ENCODE assay signal across 1 cellular context in the genomic region with DNA sequence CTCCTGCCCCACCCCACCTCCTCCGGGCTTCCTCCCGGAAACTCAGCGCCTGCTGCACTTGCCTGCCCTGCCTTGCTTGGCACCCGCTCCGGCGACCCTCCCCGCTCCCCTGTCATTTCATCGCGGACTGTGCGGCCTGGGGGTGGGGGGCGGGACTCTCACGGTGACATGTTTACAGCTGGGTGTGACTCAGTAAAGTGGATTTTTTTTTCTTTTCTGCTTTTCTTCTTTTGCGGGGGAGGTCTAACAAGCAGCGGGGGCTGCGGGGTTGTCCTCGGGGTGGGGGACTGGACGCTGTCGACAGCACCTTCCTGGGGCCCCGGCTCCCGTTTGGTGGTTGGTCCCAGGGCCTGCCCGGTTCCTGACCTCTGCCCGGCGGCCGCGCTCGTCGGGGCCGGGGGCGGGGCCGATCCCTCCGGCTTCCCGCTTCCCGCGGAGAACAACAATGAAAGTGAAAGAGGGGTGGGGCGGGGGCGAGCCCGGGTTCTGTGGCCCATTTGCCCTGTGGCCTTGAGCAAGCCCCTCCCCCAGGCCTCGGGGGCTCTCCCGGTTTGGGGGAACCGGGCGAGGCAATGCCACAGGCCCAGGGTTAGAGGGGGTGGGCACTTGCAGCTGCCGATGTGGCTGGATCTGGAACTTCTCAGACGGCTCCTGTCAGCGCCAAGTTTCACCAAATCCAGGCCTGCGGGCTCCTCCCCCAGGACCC.
TF ChIP-seq lines count a peak whose summit lies in the region.

No MANE protein-coding gene starts in this region.

TF ChIP-seq in K562, 482 proteins besides CTCF, POLR2A, EP300 and RAD21 (continued from another document and continues in another):
- TF ChIP-seq, protein P1, sequence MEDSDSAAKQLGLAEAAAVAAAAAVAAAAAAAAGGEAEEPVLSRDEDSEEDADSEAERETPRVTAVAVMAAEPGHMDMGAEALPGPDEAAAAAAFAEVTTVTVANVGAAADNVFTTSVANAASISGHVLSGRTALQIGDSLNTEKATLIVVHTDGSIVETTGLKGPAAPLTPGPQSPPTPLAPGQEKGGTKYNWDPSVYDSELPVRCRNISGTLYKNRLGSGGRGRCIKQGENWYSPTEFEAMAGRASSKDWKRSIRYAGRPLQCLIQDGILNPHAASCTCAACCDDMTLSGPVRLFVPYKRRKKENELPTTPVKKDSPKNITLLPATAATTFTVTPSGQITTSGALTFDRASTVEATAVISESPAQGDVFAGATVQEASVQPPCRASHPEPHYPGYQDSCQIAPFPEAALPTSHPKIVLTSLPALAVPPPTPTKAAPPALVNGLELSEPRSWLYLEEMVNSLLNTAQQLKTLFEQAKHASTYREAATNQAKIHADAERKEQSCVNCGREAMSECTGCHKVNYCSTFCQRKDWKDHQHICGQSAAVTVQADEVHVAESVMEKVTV (CRISPR knock-in tag; IDR thresholded peaks at IDR 0.05) = no peak
- TF ChIP-seq E2F4 (CRISPR knock-in tag; IDR thresholded peaks at IDR 0.05; ENCODE audit: low read depth) = no peak
- no peak for TF ChIP-seq CBX3 (IDR thresholded peaks at IDR 0.05; ENCODE audit: borderline replicate concordance in 1 of 2, low read length in 2 of 2)
- no peak for TF ChIP-seq CBX8 (IDR thresholded peaks at IDR 0.05; ENCODE audit: borderline replicate concordance, extremely low read depth, low read depth, low read length, poor library complexity, severe bottlenecking)
- no peak for TF ChIP-seq ETV5 (CRISPR knock-in tag; IDR thresholded peaks at IDR 0.05; ENCODE audit: low read depth)
- TF ChIP-seq ILK (tag; IDR thresholded peaks at IDR 0.05; ENCODE audit: borderline replicate concordance, low read depth) = no peak
- TF ChIP-seq ZNF511 (CRISPR knock-in tag; IDR thresholded peaks at IDR 0.05) = no peak
- no peak for TF ChIP-seq RBM22 (IDR thresholded peaks at IDR 0.05; ENCODE audit: low read depth, low read length, poor library complexity, severe bottlenecking)
- TF ChIP-seq DPF2 (IDR thresholded peaks at IDR 0.05) = peak; percentile 88
- TF ChIP-seq TBL1XR1 (IDR thresholded peaks at IDR 0.05; ENCODE audit: low read length in 2 of 2) = peak in 1 of 2 experiments; percentile 13; a peak in 1 of 4 replicates
- TF ChIP-seq, protein P2, sequence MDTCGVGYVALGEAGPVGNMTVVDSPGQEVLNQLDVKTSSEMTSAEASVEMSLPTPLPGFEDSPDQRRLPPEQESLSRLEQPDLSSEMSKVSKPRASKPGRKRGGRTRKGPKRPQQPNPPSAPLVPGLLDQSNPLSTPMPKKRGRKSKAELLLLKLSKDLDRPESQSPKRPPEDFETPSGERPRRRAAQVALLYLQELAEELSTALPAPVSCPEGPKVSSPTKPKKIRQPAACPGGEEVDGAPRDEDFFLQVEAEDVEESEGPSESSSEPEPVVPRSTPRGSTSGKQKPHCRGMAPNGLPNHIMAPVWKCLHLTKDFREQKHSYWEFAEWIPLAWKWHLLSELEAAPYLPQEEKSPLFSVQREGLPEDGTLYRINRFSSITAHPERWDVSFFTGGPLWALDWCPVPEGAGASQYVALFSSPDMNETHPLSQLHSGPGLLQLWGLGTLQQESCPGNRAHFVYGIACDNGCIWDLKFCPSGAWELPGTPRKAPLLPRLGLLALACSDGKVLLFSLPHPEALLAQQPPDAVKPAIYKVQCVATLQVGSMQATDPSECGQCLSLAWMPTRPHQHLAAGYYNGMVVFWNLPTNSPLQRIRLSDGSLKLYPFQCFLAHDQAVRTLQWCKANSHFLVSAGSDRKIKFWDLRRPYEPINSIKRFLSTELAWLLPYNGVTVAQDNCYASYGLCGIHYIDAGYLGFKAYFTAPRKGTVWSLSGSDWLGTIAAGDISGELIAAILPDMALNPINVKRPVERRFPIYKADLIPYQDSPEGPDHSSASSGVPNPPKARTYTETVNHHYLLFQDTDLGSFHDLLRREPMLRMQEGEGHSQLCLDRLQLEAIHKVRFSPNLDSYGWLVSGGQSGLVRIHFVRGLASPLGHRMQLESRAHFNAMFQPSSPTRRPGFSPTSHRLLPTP (IDR thresholded peaks at IDR 0.05; ENCODE audit: borderline replicate concordance, extremely low read depth, insufficient read length) = no peak
- peak; percentile 38 for TF ChIP-seq CCNT2 (IDR thresholded peaks at IDR 0.05; ENCODE audit: borderline replicate concordance, extremely low read depth, insufficient read length, low read depth, low read length)
- TF ChIP-seq FOXP4 (CRISPR knock-in tag; IDR thresholded peaks at IDR 0.05; ENCODE audit: borderline replicate concordance) = no peak
- TF ChIP-seq CREB5 (CRISPR knock-in tag; IDR thresholded peaks at IDR 0.05) = no peak
- TF ChIP-seq ZNF79 (CRISPR knock-in tag; IDR thresholded peaks at IDR 0.05; ENCODE audit: low read depth) = no peak
- 0 out of 2 replicates have a peak, but pooled peaks have one; percentile 62 for TF ChIP-seq HDAC2 (IDR thresholded peaks at IDR 0.05)
- TF ChIP-seq MYNN (IDR thresholded peaks at IDR 0.05) = no peak
- no peak for TF ChIP-seq MYNN (CRISPR knock-in tag; IDR thresholded peaks at IDR 0.05)
- peak; percentile 43; the same call in 1 of the 2 replicates for TF ChIP-seq BCOR (IDR thresholded peaks at IDR 0.05)
- TF ChIP-seq EHMT2 (IDR thresholded peaks at IDR 0.05) = no peak
- no peak for TF ChIP-seq MYC (IDR thresholded peaks at IDR 0.05; ENCODE audit: low read depth, low read length)
- 0 out of 2 replicates have a peak, but pooled peaks have one; percentile 39 for TF ChIP-seq MYC (CRISPR knock-in tag; IDR thresholded peaks at IDR 0.05; ENCODE audit: borderline replicate concordance, low read depth)
- no peak; the same call in 1 of the 2 replicates for TF ChIP-seq ZBTB17 (CRISPR knock-in tag; IDR thresholded peaks at IDR 0.05)
- TF ChIP-seq MCM7 (IDR thresholded peaks at IDR 0.05) = no peak
- TF ChIP-seq, protein P3, sequence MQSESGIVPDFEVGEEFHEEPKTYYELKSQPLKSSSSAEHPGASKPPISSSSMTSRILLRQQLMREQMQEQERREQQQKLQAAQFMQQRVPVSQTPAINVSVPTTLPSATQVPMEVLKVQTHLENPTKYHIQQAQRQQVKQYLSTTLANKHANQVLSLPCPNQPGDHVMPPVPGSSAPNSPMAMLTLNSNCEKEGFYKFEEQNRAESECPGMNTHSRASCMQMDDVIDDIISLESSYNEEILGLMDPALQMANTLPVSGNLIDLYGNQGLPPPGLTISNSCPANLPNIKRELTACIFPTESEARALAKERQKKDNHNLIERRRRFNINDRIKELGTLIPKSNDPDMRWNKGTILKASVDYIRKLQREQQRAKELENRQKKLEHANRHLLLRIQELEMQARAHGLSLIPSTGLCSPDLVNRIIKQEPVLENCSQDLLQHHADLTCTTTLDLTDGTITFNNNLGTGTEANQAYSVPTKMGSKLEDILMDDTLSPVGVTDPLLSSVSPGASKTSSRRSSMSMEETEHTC (IDR thresholded peaks at IDR 0.05) = 0 out of 2 replicates have a peak, but pooled peaks have one; percentile 8
- TF ChIP-seq, protein P4, sequence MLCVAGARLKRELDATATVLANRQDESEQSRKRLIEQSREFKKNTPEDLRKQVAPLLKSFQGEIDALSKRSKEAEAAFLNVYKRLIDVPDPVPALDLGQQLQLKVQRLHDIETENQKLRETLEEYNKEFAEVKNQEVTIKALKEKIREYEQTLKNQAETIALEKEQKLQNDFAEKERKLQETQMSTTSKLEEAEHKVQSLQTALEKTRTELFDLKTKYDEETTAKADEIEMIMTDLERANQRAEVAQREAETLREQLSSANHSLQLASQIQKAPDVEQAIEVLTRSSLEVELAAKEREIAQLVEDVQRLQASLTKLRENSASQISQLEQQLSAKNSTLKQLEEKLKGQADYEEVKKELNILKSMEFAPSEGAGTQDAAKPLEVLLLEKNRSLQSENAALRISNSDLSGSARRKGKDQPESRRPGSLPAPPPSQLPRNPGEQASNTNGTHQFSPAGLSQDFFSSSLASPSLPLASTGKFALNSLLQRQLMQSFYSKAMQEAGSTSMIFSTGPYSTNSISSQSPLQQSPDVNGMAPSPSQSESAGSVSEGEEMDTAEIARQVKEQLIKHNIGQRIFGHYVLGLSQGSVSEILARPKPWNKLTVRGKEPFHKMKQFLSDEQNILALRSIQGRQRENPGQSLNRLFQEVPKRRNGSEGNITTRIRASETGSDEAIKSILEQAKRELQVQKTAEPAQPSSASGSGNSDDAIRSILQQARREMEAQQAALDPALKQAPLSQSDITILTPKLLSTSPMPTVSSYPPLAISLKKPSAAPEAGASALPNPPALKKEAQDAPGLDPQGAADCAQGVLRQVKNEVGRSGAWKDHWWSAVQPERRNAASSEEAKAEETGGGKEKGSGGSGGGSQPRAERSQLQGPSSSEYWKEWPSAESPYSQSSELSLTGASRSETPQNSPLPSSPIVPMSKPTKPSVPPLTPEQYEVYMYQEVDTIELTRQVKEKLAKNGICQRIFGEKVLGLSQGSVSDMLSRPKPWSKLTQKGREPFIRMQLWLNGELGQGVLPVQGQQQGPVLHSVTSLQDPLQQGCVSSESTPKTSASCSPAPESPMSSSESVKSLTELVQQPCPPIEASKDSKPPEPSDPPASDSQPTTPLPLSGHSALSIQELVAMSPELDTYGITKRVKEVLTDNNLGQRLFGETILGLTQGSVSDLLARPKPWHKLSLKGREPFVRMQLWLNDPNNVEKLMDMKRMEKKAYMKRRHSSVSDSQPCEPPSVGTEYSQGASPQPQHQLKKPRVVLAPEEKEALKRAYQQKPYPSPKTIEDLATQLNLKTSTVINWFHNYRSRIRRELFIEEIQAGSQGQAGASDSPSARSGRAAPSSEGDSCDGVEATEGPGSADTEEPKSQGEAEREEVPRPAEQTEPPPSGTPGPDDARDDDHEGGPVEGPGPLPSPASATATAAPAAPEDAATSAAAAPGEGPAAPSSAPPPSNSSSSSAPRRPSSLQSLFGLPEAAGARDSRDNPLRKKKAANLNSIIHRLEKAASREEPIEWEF (CRISPR knock-in tag; IDR thresholded peaks at IDR 0.05) = no peak
- TF ChIP-seq VEZF1 (CRISPR knock-in tag; IDR thresholded peaks at IDR 0.05) = peak; percentile 92
- TF ChIP-seq DACH1 (IDR thresholded peaks at IDR 0.05; ENCODE audit: partially characterized antibody) = peak; percentile 87
- TF ChIP-seq HES1 (IDR thresholded peaks at IDR 0.05; ENCODE audit: low read depth) = no peak
- no peak for TF ChIP-seq TAL1 (IDR thresholded peaks at IDR 0.05)
- TF ChIP-seq ID3 (CRISPR knock-in tag; IDR thresholded peaks at IDR 0.05) = no peak
- no peak for TF ChIP-seq ID3 (tag; IDR thresholded peaks at IDR 0.05)
